In the genomic region with DNA sequence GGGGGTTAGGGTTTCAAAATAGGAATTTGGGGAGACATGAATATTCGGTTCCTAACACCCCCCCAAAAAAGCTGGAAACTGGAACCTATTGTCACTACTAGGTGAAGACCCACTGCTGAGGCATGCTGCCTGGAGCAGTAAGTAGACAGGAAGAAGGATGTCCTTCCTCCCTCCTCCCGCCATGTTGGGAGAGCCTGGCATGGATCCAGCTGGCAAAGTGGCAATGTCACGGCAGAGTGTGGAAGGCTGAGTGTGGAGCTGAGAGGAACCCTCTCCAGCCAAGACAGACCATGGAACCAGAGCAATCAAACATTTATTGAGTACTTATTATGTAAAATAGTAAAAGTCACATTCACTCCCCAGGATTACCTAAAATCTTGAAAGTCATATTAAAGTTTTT, we compare ENCODE assay signal across 19 cellular contexts. TPM values are rescaled to one million over a fixed set of nuclear protein-coding genes. Genes with fewer than 3 reads are reported as not detected.
DNase-seq lines count a peak whose midpoint lies in the region; ATAC-seq and TF ChIP-seq lines count a peak whose summit lies in the region.
"Had no signal": no experiment of that assay in that cellular context is flagged by ENCODE, and none has a peak within 500 bp of the region (broad histone marks: within the 10 kb centered on the region; RNA-seq: fewer than 3 reads in every experiment).

No MANE protein-coding gene starts in this region.

- H3K9me3 ChIP-seq in heart right ventricle (peaks cover 0 to 3% (median 0%) of the 10 kb centered on the region in 11 donors), adrenal gland (replicated peaks in 1 of 3) (no peaks in the 10 kb centered on the region), spleen (peaks cover 0 to 14% (median 0%) of the 10 kb centered on the region in 8 donors)

- peaks cover 11% of the 10 kb centered on the region for H3K4me1 Mint-ChIP-seq in activated T-cell treated with anti-CD3 and anti-CD28 coated beads, Interleukin-2, amount 50 U/mL, for 24 hours (ENCODE audit: low read depth)
- H3K4me1 Mint-ChIP-seq: CD14-positive monocyte had no signal

- TF ChIP-seq CTCF in heart right ventricle (IDR thresholded peaks at IDR 0.05), result no peak
- no peak for TF ChIP-seq CTCF in adrenal gland (IDR thresholded peaks at IDR 0.05)
- TF ChIP-seq CTCF in spleen (IDR thresholded peaks at IDR 0.05 in 8 of 11, conservative IDR thresholded peaks at IDR 0.05 in 3 of 11), result no peak

- H3K27me3 ChIP-seq in heart right ventricle (no peaks in the 10 kb centered on the region), adrenal gland (no peaks in the 10 kb centered on the region), spleen (replicated peaks in 1 of 7) (no peaks in the 10 kb centered on the region)

- H3K36me3 ChIP-seq in heart right ventricle (no peaks in the 10 kb centered on the region), adrenal gland (replicated peaks in 1 of 2) (no peaks in the 10 kb centered on the region), spleen (no peaks in the 10 kb centered on the region)

- H3K4me3 Mint-ChIP-seq in activated T-cell treated with anti-CD3 and anti-CD28 coated beads, Interleukin-2, amount 50 U/mL, for 24 hours, result no peak overlapping the region
- H3K4me3 Mint-ChIP-seq: CD14-positive monocyte; CD8-positive, alpha-beta T cell had no signal

- no peak overlapping the region for H3K27ac ChIP-seq in heart right ventricle
- no peak overlapping the region for H3K27ac ChIP-seq in adrenal gland
- H3K27ac ChIP-seq in spleen, result no peak overlapping the region
- H3K27ac ChIP-seq: 22Rv1 had no signal

- 41 to 43% methylated on average over 3 of the region's 3 CpGs for WGBS in heart right ventricle, 2 donors
- 36 to 47% (median 39%) methylated on average over 3 of the region's 3 CpGs for WGBS in adrenal gland, 4 donors
- WGBS in spleen, 5 donors, result 68 to 92% (median 74%) methylated on average over 3 of the region's 3 CpGs

- intact Hi-C loops in heart right ventricle (cut with DNase I), result loop anchor here in 2 of 10 donors (10.0 kb wide), 2 partner anchors 491 to 551 kb away; no protein-coding TSS in a partner anchor
- intact Hi-C loops in left cardiac atrium (cut with DNase I), result no loop called here
- intact Hi-C loops in adrenal gland (cut with DNase I), result loop anchor here in 1 of 2 donors (10.0 kb wide), 1 partner anchor 109 kb away; no protein-coding TSS in a partner anchor
- intact Hi-C loops in spleen (cut with DNase I; ENCODE audit: low total_unique reads), result no loop called here

- DNase-seq in DMS 273 (lab: John Stamatoyannopoulos, UW; ENCODE audit: unreplicated experiment) (peak; percentile 16), DMS 273 treated with DMSO at 0.1 percent for 48 hours (lab: John Stamatoyannopoulos, UW) (no peak), heart right ventricle (peak; percentile 25 to 47), left cardiac atrium (no peak), adrenal gland (peak; percentile 29 to 67 (median 62)), spleen (peak; percentile 78), NCI-H146 (lab: John Stamatoyannopoulos, UW) (no peak)
- no peak for DNase-seq in activated T-cell treated with anti-CD3 and anti-CD28 coated beads, Interleukin-2, amount 50 U/mL, for 24 hours
- DNase-seq: CD8-positive, alpha-beta T cell; COR-L47; DMS53; GOT3; H9 had no signal

- no peak overlapping the region for H3K27ac Mint-ChIP-seq in activated T-cell treated with anti-CD3 and anti-CD28 coated beads, Interleukin-2, amount 50 U/mL, for 24 hours
- H3K27ac Mint-ChIP-seq: CD8-positive, alpha-beta T cell; H9 had no signal

- H3K4me3 ChIP-seq in heart right ventricle, result no peak overlapping the region
- no peak overlapping the region for H3K4me3 ChIP-seq in adrenal gland
- H3K4me3 ChIP-seq in spleen, result no peak overlapping the region
- H3K4me3 ChIP-seq: GM12878 had no signal

- ATAC-seq in heart right ventricle, result peak in 2 of 8 donors; percentile 24 to 35
- no peak for ATAC-seq in left cardiac atrium
- ATAC-seq: CD8-positive, alpha-beta T cell; GM12878 had no signal

- H3K4me1 ChIP-seq in heart right ventricle (peaks cover 0 to 3% (median 0%) of the 10 kb centered on the region in 9 donors), adrenal gland (replicated peaks in 1 of 2) (peaks cover 0 to 3% of the 10 kb centered on the region in 2 donors), spleen (peaks cover 14 to 28% (median 22%) of the 10 kb centered on the region in 6 donors)

- no peak for TF ChIP-seq POLR2A in adrenal gland (IDR thresholded peaks at IDR 0.05)
- TF ChIP-seq POLR2A in spleen (IDR thresholded peaks at IDR 0.05), result no peak

- H3K27me3 Mint-ChIP-seq in activated T-cell treated with anti-CD3 and anti-CD28 coated beads, Interleukin-2, amount 50 U/mL, for 24 hours, result no peaks in the 10 kb centered on the region

- H3K9me3 Mint-ChIP-seq in activated T-cell treated with anti-CD3 and anti-CD28 coated beads, Interleukin-2, amount 50 U/mL, for 24 hours, result peaks cover 6% of the 10 kb centered on the region

- H3K36me3 Mint-ChIP-seq in activated T-cell treated with anti-CD3 and anti-CD28 coated beads, Interleukin-2, amount 50 U/mL, for 24 hours (ENCODE audit: low read depth), result peaks cover 2% of the 10 kb centered on the region
- H3K36me3 Mint-ChIP-seq: CD14-positive monocyte had no signal

RNA-seq across cellular contexts. Expression of a gene that starts 49.0 kb away (rescaled TPM):
- total RNA-seq in heart right ventricle (not detected), left cardiac atrium (not detected), adrenal gland (not detected), spleen (not detected)
- polyA plus RNA-seq in heart right ventricle (not detected), adrenal gland (not detected), spleen (not detected)
- total RNA-seq: A673; CD8-positive, alpha-beta T cell; GM12878; H9; HT-29 had no signal
- polyA plus RNA-seq: BJ, CD14-positive monocyte, GM12878 had no signal

Comparison
In these comparisons a context has a peak if more than half of its experiments do, and no peak if none do; other contexts are left out.
1. DNase-seq: peak in DMS 273 (single experiment), heart right ventricle (2 of 2), adrenal gland (7 of 7) and spleen (single experiment); none in DMS 273 treated with DMSO at 0.1 percent for 48 hours (single experiment), left cardiac atrium (single experiment), NCI-H146 (single experiment) and activated T-cell treated with anti-CD3 and anti-CD28 coated beads, Interleukin-2, amount 50 U/mL, for 24 hours (single experiment).